Comparison of ENCODE assay signal across 10 cellular contexts in genomic region chr5:132019857-132020555, GRCh38. TPM values are rescaled to one million over a fixed set of nuclear protein-coding genes. Genes with fewer than 3 reads are reported as not detected.
DNase-seq lines count a peak whose midpoint lies in the region; ATAC-seq and TF ChIP-seq lines count a peak whose summit lies in the region.
"Had no signal": no experiment of that assay in that cellular context is flagged by ENCODE, and none has a peak within 500 bp of the region (broad histone marks: within the 10 kb centered on the region; RNA-seq: fewer than 3 reads in every experiment).

No MANE protein-coding gene starts in this region.

- WGBS in gastroesophageal sphincter (ENCODE audit: low coverage in 1 of 2), 2 donors = 83 to 86% methylated on average over 2 to 6 of the region's 6 CpGs

- DNase-seq in activated T-cell treated with anti-CD3 and anti-CD28 coated beads, Interleukin-2, amount 50 U/mL, for 1 hour = peak; percentile 47
- peak; percentile 52 to 79 for DNase-seq in stimulated activated CD4-positive, alpha-beta T cell treated with anti-CD3 and anti-CD28 coated beads, Interleukin-4, amount 100 ng/mL, for 4 hours
- DNase-seq in HuH-7 (ENCODE audit: low spot score) (no peak), DMS53 treated with DMSO at 0.1 percent for 48 hours (lab: John Stamatoyannopoulos, UW; ENCODE audit: unreplicated experiment) (no peak), NCI-H2227 (lab: John Stamatoyannopoulos, UW; ENCODE audit: unreplicated experiment) (no peak)
- DNase-seq: IMR-90 had no signal

- no peak for TF ChIP-seq POLR2A in gastroesophageal sphincter (IDR thresholded peaks at IDR 0.05)

- no peak overlapping the region for H3K4me3 ChIP-seq in gastroesophageal sphincter

- TF ChIP-seq EP300 in gastroesophageal sphincter (IDR thresholded peaks at IDR 0.05) = no peak

- ATAC-seq in GM19395 (IDR thresholded peaks at IDR 0.05; ENCODE audit: unreplicated experiment) = peak; percentile 99
- ATAC-seq in HG03196 (IDR thresholded peaks at IDR 0.05; ENCODE audit: unreplicated experiment) = peak; percentile 98
- no peak for ATAC-seq in gastroesophageal sphincter

- no peak overlapping the region for H3K27ac ChIP-seq in gastroesophageal sphincter
- H3K27ac ChIP-seq: epithelial cell of prostate had no signal

- H3K9me3 ChIP-seq in gastroesophageal sphincter = no peaks in the 10 kb centered on the region

- H3K4me1 ChIP-seq in gastroesophageal sphincter = no peaks in the 10 kb centered on the region

- H3K27me3 ChIP-seq in gastroesophageal sphincter = peaks cover 32% of the 10 kb centered on the region

- no peak for TF ChIP-seq CTCF in gastroesophageal sphincter (IDR thresholded peaks at IDR 0.05)

- no peaks in the 10 kb centered on the region for H3K36me3 ChIP-seq in gastroesophageal sphincter

RNA-seq across cellular contexts. Expression of gene ACSL6, which starts 8.5 kb away (rescaled TPM):
- 1 to 10 TPM; 1.3 to 3.6 (median 2.6) TPM for total RNA-seq in gastroesophageal sphincter
- total RNA-seq: IMR-90 had no signal

RNA-seq across cellular contexts. Expression of gene IL3, which starts 40.4 kb away (rescaled TPM):
- not detected for total RNA-seq in gastroesophageal sphincter
- total RNA-seq: IMR-90 had no signal

RNA-seq across cellular contexts. Expression of gene CSF2, which starts 53.6 kb away (rescaled TPM):
- 1 to 10 TPM in 1 of 4 donors, not detected in 3; 1.1 TPM for total RNA-seq in gastroesophageal sphincter
- total RNA-seq: IMR-90 had no signal

Comparison
In these comparisons a context has a peak if more than half of its experiments do, and no peak if none do; other contexts are left out.
1. DNase-seq: peak in activated T-cell treated with anti-CD3 and anti-CD28 coated beads, Interleukin-2, amount 50 U/mL, for 1 hour (single experiment) and stimulated activated CD4-positive, alpha-beta T cell treated with anti-CD3 and anti-CD28 coated beads, Interleukin-4, amount 100 ng/mL, for 4 hours (2 of 2); none in HuH-7 (single experiment), DMS53 treated with DMSO at 0.1 percent for 48 hours (single experiment) and NCI-H2227 (single experiment).